Comparison of ENCODE assay signal across 3 cellular contexts in the genomic region with DNA sequence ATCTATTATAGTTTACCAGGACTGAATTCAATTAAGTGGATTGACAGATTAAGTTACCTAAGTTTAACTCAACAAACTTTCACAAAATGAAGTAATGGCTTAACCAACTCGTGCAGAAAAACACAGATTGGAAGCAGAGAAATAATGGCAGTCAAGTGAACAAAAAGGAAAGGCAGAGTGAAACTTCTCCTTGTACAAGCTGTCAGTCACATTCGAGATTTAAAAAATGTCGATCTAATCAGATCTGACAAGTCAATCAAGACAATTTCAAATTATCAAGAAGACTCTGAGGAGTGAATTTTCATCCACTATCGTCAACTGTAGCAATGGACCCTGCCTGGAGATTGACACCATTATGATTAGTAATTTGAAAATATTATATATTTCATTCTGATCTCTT. TPM values are rescaled to one million over a fixed set of nuclear protein-coding genes. Genes with fewer than 3 reads are reported as not detected.
"Had no signal": no experiment of that assay in that cellular context is flagged by ENCODE, and none has a peak within 500 bp of the region (broad histone marks: within the 10 kb centered on the region; RNA-seq: fewer than 3 reads in every experiment).

No MANE protein-coding gene starts in this region.

RNA-seq across cellular contexts. Expression of gene RHCE, which starts 3.3 kb away (rescaled TPM):
- total RNA-seq: endothelial cell of umbilical vein, epithelial cell of proximal tubule, gastroesophageal sphincter had no signal
